Comparison of ENCODE assay signal across 8 cellular contexts in the genomic region with DNA sequence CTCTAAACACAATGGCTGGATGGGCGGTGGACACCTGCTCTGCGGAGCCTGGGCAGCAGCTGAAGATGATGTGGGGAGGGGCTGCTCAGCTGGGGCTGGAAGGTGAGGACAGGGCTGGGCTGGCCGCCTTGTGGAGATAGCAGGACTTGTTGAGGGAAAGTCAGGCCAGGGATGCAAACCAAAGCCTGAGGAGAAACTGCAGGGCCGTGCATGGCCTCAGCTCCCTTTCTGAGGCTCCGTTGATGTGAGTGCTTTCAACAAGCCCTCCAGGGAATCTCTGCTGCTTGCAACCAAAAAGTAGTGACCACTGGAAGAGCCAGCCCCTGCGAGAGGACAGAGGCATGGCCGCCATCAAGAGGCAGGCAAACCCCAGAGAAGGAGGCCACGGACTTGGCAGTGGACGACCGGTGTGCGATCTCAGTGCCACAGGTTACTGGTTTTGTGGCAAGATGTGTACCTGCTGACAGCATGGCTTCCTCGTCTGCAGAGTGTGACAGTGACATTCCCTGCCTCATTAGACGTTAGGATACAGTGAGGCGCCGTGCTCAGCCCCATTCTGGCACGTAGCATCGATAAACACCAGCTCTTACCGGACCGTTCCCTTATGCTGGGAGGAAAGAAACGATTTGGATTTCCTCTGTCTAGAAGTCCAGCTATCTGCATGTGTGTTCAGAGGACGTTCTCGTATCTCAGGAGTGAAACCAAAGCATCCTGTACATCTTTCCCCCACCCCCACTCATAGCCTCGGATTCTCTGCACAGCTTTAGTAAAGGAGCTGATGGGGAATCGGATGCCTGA. TPM values are rescaled to one million over a fixed set of nuclear protein-coding genes. Genes with fewer than 3 reads are reported as not detected.
DNase-seq lines count a peak whose midpoint lies in the region; ATAC-seq and TF ChIP-seq lines count a peak whose summit lies in the region.

No MANE protein-coding gene starts in this region.

- peak overlapping the region; percentile 5 for H2AK5ac ChIP-seq in neuronal stem cell (ENCODE audit: low read depth, low read length)

- H3K4me3 ChIP-seq in Caco-2 (ENCODE audit: low read depth, low read length): peak overlapping the region; percentile 53
- H3K4me3 ChIP-seq in ectodermal cell (ENCODE audit: insufficient read depth, low read depth, low read length): peak overlapping the region; percentile 39
- H3K4me3 ChIP-seq in neuronal stem cell (ENCODE audit: low read length in 2 of 2): peak overlapping the region; percentile 2 to 54

- no peak overlapping the region for H2BK15ac ChIP-seq in neuronal stem cell (ENCODE audit: low read length)

- no peaks in the 10 kb centered on the region for H3K36me3 ChIP-seq in Caco-2 (ENCODE audit: control insufficient read depth, insufficient read depth, low read length)
- H3K36me3 ChIP-seq in ectodermal cell (ENCODE audit: control insufficient read depth, insufficient read depth, low read length): no peaks in the 10 kb centered on the region
- H3K36me3 ChIP-seq in neuronal stem cell (replicated peaks in 1 of 2; ENCODE audit: control insufficient read depth in 2 of 2, insufficient read depth in 2 of 2, low read length in 2 of 2): no peaks in the 10 kb centered on the region

- H3K9me3 ChIP-seq in Caco-2 (no peaks in the 10 kb centered on the region), ectodermal cell (ENCODE audit: control insufficient read depth, low read length) (no peaks in the 10 kb centered on the region), neuronal stem cell (replicated peaks in 1 of 2; ENCODE audit: control insufficient read depth in 2 of 2, insufficient read depth in 1 of 2, low read depth in 1 of 2, low read length in 2 of 2) (no peaks in the 10 kb centered on the region)

- H3K4me1 ChIP-seq in Caco-2 (peaks cover 24% of the 10 kb centered on the region), ectodermal cell (ENCODE audit: control insufficient read depth, insufficient read depth, low read length) (no peaks in the 10 kb centered on the region), neuronal stem cell (ENCODE audit: control insufficient read depth in 2 of 2, insufficient read depth in 1 of 2, low read depth in 1 of 2, low read length in 2 of 2) (peaks cover 0 to 3% of the 10 kb centered on the region in 2 donors)

- BruUV-seq in Caco-2 (replicated peaks; lab: Mats Ljungman, UMichigan): no TSS peak

- H3K4ac ChIP-seq in neuronal stem cell (ENCODE audit: low read length): no peak overlapping the region

- no peak overlapping the region for H3K4me2 ChIP-seq in neuronal stem cell (ENCODE audit: insufficient read depth, low read length, poor library complexity, severe bottlenecking)

- ATAC-seq in GM21717 (IDR thresholded peaks at IDR 0.05; ENCODE audit: unreplicated experiment) (no peak), HG03460 (IDR thresholded peaks at IDR 0.05; ENCODE audit: unreplicated experiment) (no peak), sciatic nerve (no peak)

- WGBS in ectodermal cell, 2 experiments: 89 to 91% methylated on average over 24 of the region's 24 CpGs
- whole genome bisulfite sequencing in neuronal stem cell (ENCODE audit: extremely low coverage in 2 of 2, insufficient read length in 2 of 2, insufficient replicate concordance in 1 of 2), 2 donors: no CpG with 5 or more reads among the region's 24 CpGs

- H3K9ac ChIP-seq in neuronal stem cell (ENCODE audit: low read depth, low read length, poor library complexity): no peak overlapping the region

- H3K27ac Mint-ChIP-seq in Caco-2 (ENCODE audit: unreplicated experiment): peak overlapping the region; percentile 82

- H2BK12ac ChIP-seq in neuronal stem cell (ENCODE audit: low read length): no peak overlapping the region

- no peak overlapping the region for H4K8ac ChIP-seq in neuronal stem cell (ENCODE audit: low read depth, low read length)

- no peak overlapping the region for H3K23ac ChIP-seq in neuronal stem cell (ENCODE audit: low read depth, low read length, poor library complexity)

- H3K27ac ChIP-seq in ectodermal cell (ENCODE audit: insufficient read depth, low read depth, low read length, poor library complexity, severe bottlenecking) (no peak overlapping the region), neuronal stem cell (replicated peaks; ENCODE audit: low read length) (no peak overlapping the region)

- H3K4me1 Mint-ChIP-seq in Caco-2 (ENCODE audit: low read depth, unreplicated experiment): peaks cover 45% of the 10 kb centered on the region

- no peak overlapping the region for H3K18ac ChIP-seq in neuronal stem cell (ENCODE audit: low read length)

- peak overlapping the region; percentile 87 for H3K4me3 Mint-ChIP-seq in Caco-2 (ENCODE audit: unreplicated experiment)

- H3K9me3 Mint-ChIP-seq in Caco-2 (ENCODE audit: unreplicated experiment): no peaks in the 10 kb centered on the region

- CTCF ChIA-PET in Caco-2 (lab: Charles Lee): interaction anchor here (0.7 to 2.5 kb wide), 11 partner anchors 10 to 739 kb away, joined by 3 to 32 read pairs (median 9); no protein-coding TSS in a partner anchor

- peaks cover 12% of the 10 kb centered on the region for H3K36me3 Mint-ChIP-seq in Caco-2 (ENCODE audit: insufficient read depth, unreplicated experiment)

- no peak overlapping the region for H2BK120ac ChIP-seq in neuronal stem cell (ENCODE audit: low read depth, low read length)

- H2BK5ac ChIP-seq in neuronal stem cell (ENCODE audit: low read length): no peak overlapping the region

- H3K27me3 ChIP-seq in Caco-2 (replicated peaks; ENCODE audit: control insufficient read depth, insufficient read depth, low read length) (no peaks in the 10 kb centered on the region), ectodermal cell (ENCODE audit: control insufficient read depth, insufficient read depth, low read length, poor library complexity, severe bottlenecking) (peaks cover 18% of the 10 kb centered on the region), neuronal stem cell (ENCODE audit: control insufficient read depth in 3 of 3, insufficient read depth in 3 of 3, low read depth in 1 of 3, low read length in 3 of 3) (no peaks in the 10 kb centered on the region)

- H3K27me3 Mint-ChIP-seq in Caco-2 (ENCODE audit: insufficient read depth, unreplicated experiment): no peaks in the 10 kb centered on the region

- H4K91ac ChIP-seq in neuronal stem cell (ENCODE audit: low read depth, low read length, poor library complexity): no peak overlapping the region

- H3K14ac ChIP-seq in neuronal stem cell (ENCODE audit: low read length): no peak overlapping the region

- TF ChIP-seq CTCF in Caco-2 (IDR thresholded peaks at IDR 0.05; ENCODE audit: insufficient read depth in 1 of 2, low read depth in 1 of 2, low read length in 1 of 2, severe bottlenecking in 1 of 2, unreplicated experiment in 1 of 2): no peak

- no peak for DNase-seq in Caco-2
- peak; percentile 66 for DNase-seq in NCI-H748 treated with DMSO at 0.1 percent for 48 hours (lab: John Stamatoyannopoulos, UW)
- no peak for DNase-seq in neuronal stem cell (ENCODE audit: low spot score)
- no peak for DNase-seq in medulla oblongata (ENCODE audit: extremely low spot score)
- DNase-seq in sciatic nerve (ENCODE audit: low spot score): no peak

- H2AFZ ChIP-seq in neuronal stem cell (ENCODE audit: low read length): peak overlapping the region; percentile 92

- POLR2A ChIA-PET in Caco-2 (lab: Charles Lee): interaction anchor here (1.0 to 2.5 kb wide), 5 partner anchors 11 to 37 kb away, joined by 3 to 28 read pairs (median 5); partner anchors contain the start of genes DYNLT2 and ERMARD

- intact Hi-C loops in Caco-2 (cut with micrococcal nuclease; ENCODE audit: unreplicated experiment) (no loop called here), sciatic nerve (cut with DNase I) (no loop called here)

- no peaks in the 10 kb centered on the region for H3K79me1 ChIP-seq in neuronal stem cell (ENCODE audit: low read depth, low read length)

RNA-seq across cellular contexts. Expression of gene ERMARD, which starts 37.9 kb away (rescaled TPM):
- total RNA-seq in Caco-2 (2022) (17.0 and 25.3 TPM in 2 replicates), sciatic nerve (32.5 TPM)
- 16.8 TPM for polyA plus RNA-seq in ectodermal cell (2013, experiment 1 of 4)
- 23.5 TPM for polyA plus RNA-seq in ectodermal cell (2013, experiment 2 of 4)
- 19.1 TPM for polyA plus RNA-seq in ectodermal cell (2013, experiment 3 of 4)
- polyA plus RNA-seq in ectodermal cell (2013, experiment 4 of 4): 23.8 TPM
- 10.1 TPM for polyA plus RNA-seq in neuronal stem cell (2013, experiment 1 of 2)
- polyA plus RNA-seq in neuronal stem cell (2013, experiment 2 of 2): 9.4 TPM

RNA-seq across cellular contexts. Expression of gene DYNLT2, which starts 38.0 kb away (rescaled TPM):
- total RNA-seq in Caco-2 (2022) (2.4 and 2.6 TPM in 2 replicates), sciatic nerve (2.9 TPM)
- polyA plus RNA-seq in ectodermal cell (2013, experiment 1 of 4): 3.4 TPM
- polyA plus RNA-seq in ectodermal cell (2013, experiment 2 of 4): 3.5 TPM
- 2.5 TPM for polyA plus RNA-seq in ectodermal cell (2013, experiment 3 of 4)
- 3.2 TPM for polyA plus RNA-seq in ectodermal cell (2013, experiment 4 of 4)
- 2.6 TPM for polyA plus RNA-seq in neuronal stem cell (2013, experiment 1 of 2)
- polyA plus RNA-seq in neuronal stem cell (2013, experiment 2 of 2): 2.7 TPM
